In genomic region chr12:75636607-75637006, GRCh38 we compare ENCODE assay signal across 1 cellular context.
TF ChIP-seq lines count a peak whose summit lies in the region.

No MANE protein-coding gene starts in this region.

TF ChIP-seq in HepG2, 621 proteins besides CTCF, POLR2A, EP300 and RAD21 (continued from another document):
- no peak for TF ChIP-seq HOMEZ (CRISPR knock-in tag; IDR thresholded peaks at IDR 0.05; ENCODE audit: low read depth)
- TF ChIP-seq FOXC1 (CRISPR knock-in tag; IDR thresholded peaks at IDR 0.05; ENCODE audit: borderline replicate concordance) = no peak
- TF ChIP-seq HDAC1 (CRISPR knock-in tag; IDR thresholded peaks at IDR 0.05) = no peak
- no peak for TF ChIP-seq ZBTB14 (CRISPR knock-in tag; IDR thresholded peaks at IDR 0.05)
- TF ChIP-seq ZNF446 (CRISPR knock-in tag; IDR thresholded peaks at IDR 0.05) = no peak
- TF ChIP-seq ZNF407 (CRISPR knock-in tag; IDR thresholded peaks at IDR 0.05; ENCODE audit: not compliant biosample characterization) = no peak
- no peak for TF ChIP-seq RXRB (CRISPR knock-in tag; IDR thresholded peaks at IDR 0.05; ENCODE audit: borderline replicate concordance)
- TF ChIP-seq MIXL1 (CRISPR knock-in tag; IDR thresholded peaks at IDR 0.05) = no peak
- no peak for TF ChIP-seq ZNF790 (CRISPR knock-in tag; IDR thresholded peaks at IDR 0.05; ENCODE audit: borderline replicate concordance)
- no peak for TF ChIP-seq GLMP (CRISPR knock-in tag; IDR thresholded peaks at IDR 0.05; ENCODE audit: borderline replicate concordance)
- no peak for TF ChIP-seq TCF7L2 (IDR thresholded peaks at IDR 0.05; ENCODE audit: low read depth, low read length)
